Comparison of ENCODE assay signal across 8 cellular contexts in the genomic region with DNA sequence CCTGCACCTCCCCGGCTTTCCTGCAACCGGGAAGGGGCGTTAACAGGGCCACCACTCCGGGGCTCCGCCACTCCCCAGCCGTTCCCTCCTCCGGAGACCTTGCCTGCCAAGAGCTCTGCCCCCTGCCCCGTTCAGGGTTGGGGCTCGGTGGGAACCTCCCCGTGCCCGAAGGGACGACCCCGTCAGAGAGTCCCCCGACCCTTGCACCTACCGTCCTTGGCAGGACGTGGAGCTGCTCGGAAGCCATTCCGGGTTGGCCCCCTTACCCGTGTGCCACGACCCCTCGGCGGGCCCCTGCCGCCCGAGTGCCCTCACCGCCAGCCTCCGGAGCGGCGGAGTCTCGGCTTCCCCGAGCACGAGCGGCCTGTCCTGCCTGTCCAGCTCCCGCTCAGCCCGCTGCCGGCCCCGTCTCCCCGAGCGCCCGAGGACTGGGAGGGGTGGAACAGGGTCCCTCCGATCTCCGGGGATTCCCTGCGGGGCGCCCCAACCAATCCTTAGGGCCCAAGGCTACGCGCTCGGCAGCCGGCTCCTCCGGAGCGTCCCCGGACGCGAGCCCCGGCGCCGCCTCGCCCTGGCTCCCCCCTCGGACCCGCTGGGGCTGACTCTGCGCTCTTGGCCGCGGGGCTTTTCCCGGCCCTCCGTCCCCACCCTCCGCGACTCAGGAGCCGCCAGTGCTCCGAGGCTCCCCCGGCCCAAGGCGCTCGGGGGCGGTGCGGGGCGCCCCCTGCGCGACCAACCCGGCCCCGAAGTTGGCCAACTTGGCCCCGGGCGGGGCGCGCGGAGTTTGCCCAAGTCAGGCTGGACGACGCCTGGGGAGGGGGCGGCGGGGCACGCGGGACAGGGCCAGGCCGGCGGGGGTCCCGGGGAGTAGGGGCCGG. TPM values are rescaled to one million over a fixed set of nuclear protein-coding genes. Genes with fewer than 3 reads are reported as not detected.
DNase-seq lines count a peak whose midpoint lies in the region; ATAC-seq and TF ChIP-seq lines count a peak whose summit lies in the region.
"Had no signal": no experiment of that assay in that cellular context is flagged by ENCODE, and none has a peak within 500 bp of the region (broad histone marks: within the 10 kb centered on the region; RNA-seq: fewer than 3 reads in every experiment).

No MANE protein-coding gene starts in this region.

- WGBS in liver: 2% methylated on average over 92 of the region's 92 CpGs

- H3K4me3 ChIP-seq in coronary artery: peak overlapping the region; percentile 80
- peak overlapping the region in 2 of 3 donors; percentile 36 to 49 for H3K4me3 ChIP-seq in liver (ENCODE audit: low read depth in 1 of 3, low read length in 3 of 3)
- H3K4me3 ChIP-seq in thoracic aorta: peak overlapping the region; percentile 92

- TF ChIP-seq RAD21 in liver (IDR thresholded peaks at IDR 0.05): no peak

- TF ChIP-seq CTCF in HFFc6 (IDR thresholded peaks at IDR 0.05): peak; percentile 59
- peak; percentile 7 for TF ChIP-seq CTCF in coronary artery (IDR thresholded peaks at IDR 0.05)
- no peak for TF ChIP-seq CTCF in liver (IDR thresholded peaks at IDR 0.05; ENCODE audit: low read depth, low read length, missing input control)
- peak; percentile 6 for TF ChIP-seq CTCF in thoracic aorta (IDR thresholded peaks at IDR 0.05)

- H3K27ac ChIP-seq in coronary artery: peak overlapping the region; percentile 61 to 85
- peak overlapping the region; percentile 70 for H3K27ac ChIP-seq in liver (ENCODE audit: low read depth in 1 of 2, low read length in 2 of 2)
- H3K27ac ChIP-seq in thoracic aorta: peak overlapping the region; percentile 27 to 52

- H3K9me3 ChIP-seq in liver (ENCODE audit: control insufficient read depth in 4 of 4, low read length in 3 of 4): no peaks in the 10 kb centered on the region
- H3K9me3 ChIP-seq in thoracic aorta: no peaks in the 10 kb centered on the region

- DNase-seq in HFFc6: no peak
- DNase-seq in coronary artery (ENCODE audit: low spot score): no peak
- no peak for DNase-seq in thoracic aorta (ENCODE audit: low spot score)
- no peak for DNase-seq in ACHN
- no peak for DNase-seq in pons (ENCODE audit: low spot score)
- DNase-seq: activated CD4-positive, CD25-positive, alpha-beta regulatory T cell had no signal

- ATAC-seq in thoracic aorta (ENCODE audit: insufficient number of reproducible peaks, low FRiP score, low read depth): no peak
- no peak for ATAC-seq in HG02970 (IDR thresholded peaks at IDR 0.05; ENCODE audit: low FRiP score, unreplicated experiment)

- H3K27me3 ChIP-seq in liver (ENCODE audit: control insufficient read depth in 4 of 4, insufficient read depth in 4 of 4, low read length in 3 of 4): peaks cover 0 to 23% (median 3%) of the 10 kb centered on the region in 4 donors
- no peaks in the 10 kb centered on the region for H3K27me3 ChIP-seq in thoracic aorta (replicated peaks; ENCODE audit: insufficient read depth)

- H3K9ac ChIP-seq in liver (ENCODE audit: low read depth in 1 of 2, low read length in 2 of 2): no peak overlapping the region

- H3K4me1 Mint-ChIP-seq in HFFc6 (ENCODE audit: low read depth): peaks cover 37% of the 10 kb centered on the region

- in situ Hi-C loops in ACHN (cut with HindIII; ENCODE audit: low pct_ligation_motif_present, low pct_unique_long_range_greater_than_20kb, low sequenced_read_pairs): no loop called here

- H3K27me3 Mint-ChIP-seq in HFFc6 (ENCODE audit: insufficient read depth): peaks cover 2% of the 10 kb centered on the region

- H3K4me3 Mint-ChIP-seq in HFFc6: peak overlapping the region; percentile 90

- H3K4me1 ChIP-seq in liver (ENCODE audit: control insufficient read depth in 4 of 4, insufficient read depth in 4 of 4, low read length in 3 of 4) (peaks cover 4 to 14% (median 10%) of the 10 kb centered on the region in 4 donors), thoracic aorta (ENCODE audit: control insufficient read depth in 1 of 2, low read depth in 2 of 2) (peaks cover 6 to 23% of the 10 kb centered on the region in 2 donors)

- peaks cover 7% of the 10 kb centered on the region; the same call in 1 of the 2 replicates for H3K36me3 Mint-ChIP-seq in HFFc6 (ENCODE audit: low read depth)

- no peak overlapping the region; the same call in 1 of the 2 replicates for H3K27ac Mint-ChIP-seq in HFFc6

- H3K9me3 Mint-ChIP-seq in HFFc6: no peaks in the 10 kb centered on the region

- H3K36me3 ChIP-seq in liver (ENCODE audit: control insufficient read depth in 4 of 4, insufficient read depth in 3 of 4, low read depth in 1 of 4, low read length in 3 of 4): no peaks in the 10 kb centered on the region
- H3K36me3 ChIP-seq in thoracic aorta: no peaks in the 10 kb centered on the region

TF ChIP-seq in liver, 16 proteins besides CTCF, POLR2A, EP300 and RAD21:
- TF ChIP-seq YY1 (IDR thresholded peaks at IDR 0.05) (no peak), FOXA2 (IDR thresholded peaks at IDR 0.05) (no peak), HNF4G (IDR thresholded peaks at IDR 0.05) (no peak), EGR1 (IDR thresholded peaks at IDR 0.05; ENCODE audit: low read depth in 2 of 2) (no peak), TAF1 (conservative IDR thresholded peaks at IDR 0.05) (no peak), JUND (IDR thresholded peaks at IDR 0.05) (no peak), RXRA (IDR thresholded peaks at IDR 0.05) (no peak), NR2F2 (IDR thresholded peaks at IDR 0.05) (no peak), SP1 (IDR thresholded peaks at IDR 0.05) (no peak), GABPA (IDR thresholded peaks at IDR 0.05 in 1 of 2, conservative IDR thresholded peaks at IDR 0.05 in 1 of 2) (no peak)
- TF ChIP-seq, protein P1, sequence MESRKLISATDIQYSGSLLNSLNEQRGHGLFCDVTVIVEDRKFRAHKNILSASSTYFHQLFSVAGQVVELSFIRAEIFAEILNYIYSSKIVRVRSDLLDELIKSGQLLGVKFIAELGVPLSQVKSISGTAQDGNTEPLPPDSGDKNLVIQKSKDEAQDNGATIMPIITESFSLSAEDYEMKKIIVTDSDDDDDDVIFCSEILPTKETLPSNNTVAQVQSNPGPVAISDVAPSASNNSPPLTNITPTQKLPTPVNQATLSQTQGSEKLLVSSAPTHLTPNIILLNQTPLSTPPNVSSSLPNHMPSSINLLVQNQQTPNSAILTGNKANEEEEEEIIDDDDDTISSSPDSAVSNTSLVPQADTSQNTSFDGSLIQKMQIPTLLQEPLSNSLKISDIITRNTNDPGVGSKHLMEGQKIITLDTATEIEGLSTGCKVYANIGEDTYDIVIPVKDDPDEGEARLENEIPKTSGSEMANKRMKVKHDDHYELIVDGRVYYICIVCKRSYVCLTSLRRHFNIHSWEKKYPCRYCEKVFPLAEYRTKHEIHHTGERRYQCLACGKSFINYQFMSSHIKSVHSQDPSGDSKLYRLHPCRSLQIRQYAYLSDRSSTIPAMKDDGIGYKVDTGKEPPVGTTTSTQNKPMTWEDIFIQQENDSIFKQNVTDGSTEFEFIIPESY (IDR thresholded peaks at IDR 0.05): no peak
- TF ChIP-seq, protein P2, sequence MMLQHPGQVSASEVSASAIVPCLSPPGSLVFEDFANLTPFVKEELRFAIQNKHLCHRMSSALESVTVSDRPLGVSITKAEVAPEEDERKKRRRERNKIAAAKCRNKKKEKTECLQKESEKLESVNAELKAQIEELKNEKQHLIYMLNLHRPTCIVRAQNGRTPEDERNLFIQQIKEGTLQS (IDR thresholded peaks at IDR 0.05): no peak
- TF ChIP-seq, protein P3, sequence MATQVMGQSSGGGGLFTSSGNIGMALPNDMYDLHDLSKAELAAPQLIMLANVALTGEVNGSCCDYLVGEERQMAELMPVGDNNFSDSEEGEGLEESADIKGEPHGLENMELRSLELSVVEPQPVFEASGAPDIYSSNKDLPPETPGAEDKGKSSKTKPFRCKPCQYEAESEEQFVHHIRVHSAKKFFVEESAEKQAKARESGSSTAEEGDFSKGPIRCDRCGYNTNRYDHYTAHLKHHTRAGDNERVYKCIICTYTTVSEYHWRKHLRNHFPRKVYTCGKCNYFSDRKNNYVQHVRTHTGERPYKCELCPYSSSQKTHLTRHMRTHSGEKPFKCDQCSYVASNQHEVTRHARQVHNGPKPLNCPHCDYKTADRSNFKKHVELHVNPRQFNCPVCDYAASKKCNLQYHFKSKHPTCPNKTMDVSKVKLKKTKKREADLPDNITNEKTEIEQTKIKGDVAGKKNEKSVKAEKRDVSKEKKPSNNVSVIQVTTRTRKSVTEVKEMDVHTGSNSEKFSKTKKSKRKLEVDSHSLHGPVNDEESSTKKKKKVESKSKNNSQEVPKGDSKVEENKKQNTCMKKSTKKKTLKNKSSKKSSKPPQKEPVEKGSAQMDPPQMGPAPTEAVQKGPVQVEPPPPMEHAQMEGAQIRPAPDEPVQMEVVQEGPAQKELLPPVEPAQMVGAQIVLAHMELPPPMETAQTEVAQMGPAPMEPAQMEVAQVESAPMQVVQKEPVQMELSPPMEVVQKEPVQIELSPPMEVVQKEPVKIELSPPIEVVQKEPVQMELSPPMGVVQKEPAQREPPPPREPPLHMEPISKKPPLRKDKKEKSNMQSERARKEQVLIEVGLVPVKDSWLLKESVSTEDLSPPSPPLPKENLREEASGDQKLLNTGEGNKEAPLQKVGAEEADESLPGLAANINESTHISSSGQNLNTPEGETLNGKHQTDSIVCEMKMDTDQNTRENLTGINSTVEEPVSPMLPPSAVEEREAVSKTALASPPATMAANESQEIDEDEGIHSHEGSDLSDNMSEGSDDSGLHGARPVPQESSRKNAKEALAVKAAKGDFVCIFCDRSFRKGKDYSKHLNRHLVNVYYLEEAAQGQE (IDR thresholded peaks at IDR 0.05): no peak
- TF ChIP-seq, protein P4, sequence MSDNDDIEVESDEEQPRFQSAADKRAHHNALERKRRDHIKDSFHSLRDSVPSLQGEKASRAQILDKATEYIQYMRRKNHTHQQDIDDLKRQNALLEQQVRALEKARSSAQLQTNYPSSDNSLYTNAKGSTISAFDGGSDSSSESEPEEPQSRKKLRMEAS (IDR thresholded peaks at IDR 0.05): no peak

RNA-seq across cellular contexts. Expression of a gene that starts 0.7 kb away (rescaled TPM):
- total RNA-seq in HFFc6 (2021; fragmentation: NEBNext Ultra II Directional; extraction: Animal tissue kit (Norgen Biotek cat#: 25700)): 10 to 100 TPM; 31.5 to 38.4 (median 34.1) TPM
- total RNA-seq in liver: 10 to 100 TPM; 12.4 to 24.3 TPM
- 10 to 100 TPM in 1 of 2 donors, 1 to 10 TPM in 1; 2.7 to 11.6 TPM for polyA plus RNA-seq in liver
- total RNA-seq in thoracic aorta: 10 to 100 TPM; 34.4 to 60.7 TPM
